8 cellular contexts compared by ENCODE assay signal in genomic region chr6:141677598-141678211, GRCh38.
DNase-seq lines count a peak whose midpoint lies in the region; ATAC-seq and TF ChIP-seq lines count a peak whose summit lies in the region.

No MANE protein-coding gene starts in this region.

- H2BK15ac ChIP-seq in mesendoderm (replicated peaks; ENCODE audit: low read depth) = no peak overlapping the region

- H3K27ac ChIP-seq in mesendoderm (ENCODE audit: low read depth, low read length) (no peak overlapping the region), suprapubic skin (no peak overlapping the region)

- no peaks in the 10 kb centered on the region for H3K9me3 ChIP-seq in suprapubic skin

- no peak overlapping the region for H3K18ac ChIP-seq in mesendoderm (ENCODE audit: low read length)

- ATAC-seq in GM21717 (IDR thresholded peaks at IDR 0.05; ENCODE audit: unreplicated experiment) = peak; percentile 49

- H2BK120ac ChIP-seq in mesendoderm (ENCODE audit: low read depth, low read length) = no peak overlapping the region

- peak overlapping the region; percentile 56 for H4K8ac ChIP-seq in mesendoderm (ENCODE audit: low read depth, low read length)

- H3K56ac ChIP-seq in mesendoderm (ENCODE audit: low read length) = no peak overlapping the region

- no peaks in the 10 kb centered on the region for H3K4me1 ChIP-seq in mesendoderm (ENCODE audit: control insufficient read depth, low read depth, low read length)
- no peaks in the 10 kb centered on the region for H3K4me1 ChIP-seq in suprapubic skin

- H3K23ac ChIP-seq in mesendoderm (ENCODE audit: low read length) = no peak overlapping the region

- no peak overlapping the region for H2BK5ac ChIP-seq in mesendoderm (ENCODE audit: low read length)

- no peaks in the 10 kb centered on the region for H3K36me3 ChIP-seq in mesendoderm (ENCODE audit: control insufficient read depth, insufficient read depth, low read length)
- no peaks in the 10 kb centered on the region for H3K36me3 ChIP-seq in suprapubic skin

- H2AK5ac ChIP-seq in mesendoderm (ENCODE audit: low read length) = no peak overlapping the region

- WGBS in mesendoderm (ENCODE audit: extremely low coverage, insufficient coverage, low lambda C conversion rate) = 100% methylated on average over 1 of the region's 4 CpGs
- WGBS in suprapubic skin = 50% methylated on average over 4 of the region's 4 CpGs

- peak; percentile 42 for DNase-seq in DMS53 treated with DMSO at 0.1 percent for 48 hours (lab: John Stamatoyannopoulos, UW; ENCODE audit: unreplicated experiment)
- peak; percentile 10 for DNase-seq in NCI-H1092 treated with DMSO at 0.1 percent for 48 hours (lab: John Stamatoyannopoulos, UW)
- DNase-seq in astrocyte of the spinal cord (ENCODE audit: low read depth, low spot score) = peak; percentile 57
- DNase-seq in mesendoderm = peak; percentile 62
- DNase-seq in OCI-M2 (lab: John Stamatoyannopoulos, UW; ENCODE audit: unreplicated experiment) = no peak
- DNase-seq in activated CD8-positive, alpha-beta memory T cell treated with anti-CD3 and anti-CD28 coated beads, Interleukin-2, amount 50 U/mL, for 4 hours = no peak
- no peak for DNase-seq in suprapubic skin (ENCODE audit: low spot score in 2 of 2)

- no peaks in the 10 kb centered on the region for H3K27me3 ChIP-seq in mesendoderm (ENCODE audit: insufficient read depth, low read length, poor library complexity)
- H3K27me3 ChIP-seq in suprapubic skin = no peaks in the 10 kb centered on the region

- no peak overlapping the region for H3K4ac ChIP-seq in mesendoderm (ENCODE audit: low read depth, low read length)

- in situ Hi-C loops in astrocyte of the spinal cord (cut with HindIII; ENCODE audit: low sequenced_read_pairs) = no loop called here

- no peak for TF ChIP-seq POLR2A in suprapubic skin (IDR thresholded peaks at IDR 0.05)

- H3K4me3 ChIP-seq in astrocyte of the spinal cord (ENCODE audit: low read depth, low read length) (no peak overlapping the region), mesendoderm (ENCODE audit: low read length) (no peak overlapping the region), suprapubic skin (no peak overlapping the region)

- TF ChIP-seq EP300 in suprapubic skin (IDR thresholded peaks at IDR 0.05) = no peak

- no peaks in the 10 kb centered on the region for H3K79me2 ChIP-seq in mesendoderm (ENCODE audit: control insufficient read depth, insufficient read depth, low read length)

- TF ChIP-seq CTCF in astrocyte of the spinal cord (IDR thresholded peaks at IDR 0.05; ENCODE audit: low read depth, low read length) = peak; percentile 74
- TF ChIP-seq CTCF in suprapubic skin (IDR thresholded peaks at IDR 0.05) = peak in 1 of 2 donors; percentile 35

- H3K79me1 ChIP-seq in mesendoderm (ENCODE audit: low read length) = no peaks in the 10 kb centered on the region

- H3K9ac ChIP-seq in mesendoderm (ENCODE audit: low read length) = no peak overlapping the region

- no peak overlapping the region for H4K5ac ChIP-seq in mesendoderm (ENCODE audit: low read length)

- H3K4me2 ChIP-seq in mesendoderm (ENCODE audit: low read length) = no peak overlapping the region

Comparison
In these comparisons a context has a peak if more than half of its experiments do, and no peak if none do; other contexts are left out.
1. DNase-seq: peak in DMS53 treated with DMSO at 0.1 percent for 48 hours (single experiment), NCI-H1092 treated with DMSO at 0.1 percent for 48 hours (single experiment), astrocyte of the spinal cord (single experiment) and mesendoderm (single experiment); none in OCI-M2 (single experiment), activated CD8-positive, alpha-beta memory T cell treated with anti-CD3 and anti-CD28 coated beads, Interleukin-2, amount 50 U/mL, for 4 hours (single experiment) and suprapubic skin (0 of 2).